11 cellular contexts compared by ENCODE assay signal in the genomic region with DNA sequence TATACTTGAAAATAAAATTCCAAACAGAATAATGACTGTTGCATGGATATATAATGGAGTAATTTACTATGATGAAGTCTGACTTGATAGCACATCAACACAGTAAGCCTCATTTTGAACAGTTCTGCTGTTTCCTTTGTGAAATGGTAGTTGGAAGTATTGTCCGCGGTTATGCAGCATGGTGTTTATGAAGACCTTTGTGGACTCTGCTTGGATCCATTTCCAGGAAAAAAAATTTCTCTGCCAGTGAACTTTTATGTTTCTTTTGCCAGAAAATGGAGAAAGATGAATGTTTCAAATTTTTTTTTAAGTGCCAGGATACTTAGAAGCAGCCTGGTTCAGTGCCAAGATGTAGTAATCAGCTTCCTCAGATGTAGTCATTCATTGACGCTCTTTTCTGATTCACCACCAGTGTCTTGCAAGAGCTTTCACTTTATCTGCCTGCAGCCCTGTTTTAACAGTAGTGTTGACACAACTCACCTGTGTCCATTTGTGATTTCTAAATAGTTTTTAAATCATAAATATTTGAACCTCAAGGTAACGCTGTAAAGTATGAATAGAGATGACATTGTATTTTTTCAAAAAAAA.
A peak's percentile ranks its signal among the peaks of the same experiment; 100 is the strongest.
DNase-seq lines count a peak whose midpoint lies in the region; ATAC-seq and TF ChIP-seq lines count a peak whose summit lies in the region.
"Had no signal": no experiment of that assay in that cellular context is flagged by ENCODE, and none has a peak within 500 bp of the region (broad histone marks: within the 10 kb centered on the region; RNA-seq: fewer than 3 reads in every experiment).

No MANE protein-coding gene starts in this region.

- H3K4me1 Mint-ChIP-seq in activated naive CD8-positive, alpha-beta T cell treated with anti-CD3 and anti-CD28 coated beads, Interleukin-2, amount 50 U/mL, for 24 hours, result peaks cover 6% of the 10 kb centered on the region
- H3K4me1 Mint-ChIP-seq in WTC11, result peaks cover 10% of the 10 kb centered on the region; the same call in 1 of the 2 replicates
- H3K4me1 Mint-ChIP-seq: activated B cell treated with CpG ODN at 0.5 μM for 24 hours had no signal

- no peak for TF ChIP-seq CTCF in WTC11 (IDR thresholded peaks at IDR 0.05)

- DNase-seq in DMS153 (lab: John Stamatoyannopoulos, UW) (peak; percentile 64), NCI-H226 (peak; percentile 96), dermis blood vessel endothelial cell (peak; percentile 92), myocyte (ENCODE audit: low read depth) (peak; percentile 77), activated gamma-delta T cell treated with Interleukin-2 at 50 U/mL for 16 hours (no peak), WTC11 (ENCODE audit: low spot score) (no peak)
- DNase-seq in activated naive CD8-positive, alpha-beta T cell treated with anti-CD3 and anti-CD28 coated beads, Interleukin-2, amount 50 U/mL, for 24 hours, result no peak
- DNase-seq: activated B cell treated with CpG ODN at 0.5 μM for 24 hours; sigmoid colon; stimulated activated naive CD4-positive, alpha-beta T cell treated with Interleukin-2 at 50 U/mL for 16 hours had no signal

- no peak overlapping the region for H3K4me3 Mint-ChIP-seq in activated naive CD8-positive, alpha-beta T cell treated with anti-CD3 and anti-CD28 coated beads, Interleukin-2, amount 50 U/mL, for 24 hours
- no peak overlapping the region for H3K4me3 Mint-ChIP-seq in WTC11
- H3K4me3 Mint-ChIP-seq: activated B cell treated with CpG ODN at 0.5 μM for 24 hours had no signal

- no peak for ATAC-seq in activated naive CD8-positive, alpha-beta T cell treated with anti-CD3 and anti-CD28 coated beads, Interleukin-2, amount 50 U/mL, for 24 hours
- ATAC-seq in WTC11, result no peak
- no peak for ATAC-seq in GM19452 (IDR thresholded peaks at IDR 0.05; ENCODE audit: unreplicated experiment)

- peaks cover 14% of the 10 kb centered on the region for H3K27me3 Mint-ChIP-seq in activated naive CD8-positive, alpha-beta T cell treated with anti-CD3 and anti-CD28 coated beads, Interleukin-2, amount 50 U/mL, for 24 hours
- H3K27me3 Mint-ChIP-seq in WTC11 (ENCODE audit: low read depth), result no peaks in the 10 kb centered on the region

- CTCF ChIA-PET in WTC11 (lab: Charles Lee), result interaction anchor here (1.6 kb wide), 1 partner anchor 77 kb away, joined by 4 read pairs; no protein-coding TSS in a partner anchor

- peaks cover 4% of the 10 kb centered on the region for H3K9me3 Mint-ChIP-seq in activated naive CD8-positive, alpha-beta T cell treated with anti-CD3 and anti-CD28 coated beads, Interleukin-2, amount 50 U/mL, for 24 hours
- peaks cover 23% of the 10 kb centered on the region for H3K9me3 Mint-ChIP-seq in WTC11

- no peak overlapping the region for H3K27ac Mint-ChIP-seq in activated naive CD8-positive, alpha-beta T cell treated with anti-CD3 and anti-CD28 coated beads, Interleukin-2, amount 50 U/mL, for 24 hours
- no peak overlapping the region for H3K27ac Mint-ChIP-seq in WTC11
- H3K27ac Mint-ChIP-seq: activated B cell treated with CpG ODN at 0.5 μM for 24 hours had no signal

- POLR2A ChIA-PET in WTC11 (lab: Charles Lee), result no interaction called here

- no peaks in the 10 kb centered on the region for H3K36me3 Mint-ChIP-seq in activated naive CD8-positive, alpha-beta T cell treated with anti-CD3 and anti-CD28 coated beads, Interleukin-2, amount 50 U/mL, for 24 hours (ENCODE audit: low read depth)
- peaks cover 6% of the 10 kb centered on the region; the same call in 1 of the 2 replicates for H3K36me3 Mint-ChIP-seq in WTC11

TF ChIP-seq in WTC11, 78 proteins besides CTCF, POLR2A, EP300 and RAD21:
- TF ChIP-seq, protein P1, sequence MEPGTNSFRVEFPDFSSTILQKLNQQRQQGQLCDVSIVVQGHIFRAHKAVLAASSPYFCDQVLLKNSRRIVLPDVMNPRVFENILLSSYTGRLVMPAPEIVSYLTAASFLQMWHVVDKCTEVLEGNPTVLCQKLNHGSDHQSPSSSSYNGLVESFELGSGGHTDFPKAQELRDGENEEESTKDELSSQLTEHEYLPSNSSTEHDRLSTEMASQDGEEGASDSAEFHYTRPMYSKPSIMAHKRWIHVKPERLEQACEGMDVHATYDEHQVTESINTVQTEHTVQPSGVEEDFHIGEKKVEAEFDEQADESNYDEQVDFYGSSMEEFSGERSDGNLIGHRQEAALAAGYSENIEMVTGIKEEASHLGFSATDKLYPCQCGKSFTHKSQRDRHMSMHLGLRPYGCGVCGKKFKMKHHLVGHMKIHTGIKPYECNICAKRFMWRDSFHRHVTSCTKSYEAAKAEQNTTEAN (CRISPR knock-in tag; IDR thresholded peaks at IDR 0.05), result no peak
- no peak for TF ChIP-seq RELA (CRISPR knock-in tag; IDR thresholded peaks at IDR 0.05; ENCODE audit: borderline replicate concordance)
- TF ChIP-seq ARID4B (CRISPR knock-in tag; IDR thresholded peaks at IDR 0.05; ENCODE audit: borderline replicate concordance), result no peak
- TF ChIP-seq ESRRA (CRISPR knock-in tag; IDR thresholded peaks at IDR 0.05; ENCODE audit: borderline replicate concordance), result no peak
- TF ChIP-seq USF2 (CRISPR knock-in tag; IDR thresholded peaks at IDR 0.05), result no peak
- no peak for TF ChIP-seq CREM (CRISPR knock-in tag; IDR thresholded peaks at IDR 0.05)
- no peak for TF ChIP-seq ZNF416 (CRISPR knock-in tag; IDR thresholded peaks at IDR 0.05)
- TF ChIP-seq JAZF1 (CRISPR knock-in tag; IDR thresholded peaks at IDR 0.05), result no peak
- no peak for TF ChIP-seq NFATC4 (CRISPR knock-in tag; IDR thresholded peaks at IDR 0.05)
- TF ChIP-seq MAX (CRISPR knock-in tag; IDR thresholded peaks at IDR 0.05), result no peak
- TF ChIP-seq ZNF423 (CRISPR knock-in tag; IDR thresholded peaks at IDR 0.05), result no peak

Comparison
In these comparisons a context has a peak if more than half of its experiments do, and no peak if none do; other contexts are left out.
1. DNase-seq: peak in DMS153 (single experiment), NCI-H226 (single experiment), dermis blood vessel endothelial cell (single experiment) and myocyte (single experiment); none in activated naive CD8-positive, alpha-beta T cell treated with anti-CD3 and anti-CD28 coated beads, Interleukin-2, amount 50 U/mL, for 24 hours (single experiment), activated gamma-delta T cell treated with Interleukin-2 at 50 U/mL for 16 hours (single experiment) and WTC11 (single experiment).